In the genomic region with DNA sequence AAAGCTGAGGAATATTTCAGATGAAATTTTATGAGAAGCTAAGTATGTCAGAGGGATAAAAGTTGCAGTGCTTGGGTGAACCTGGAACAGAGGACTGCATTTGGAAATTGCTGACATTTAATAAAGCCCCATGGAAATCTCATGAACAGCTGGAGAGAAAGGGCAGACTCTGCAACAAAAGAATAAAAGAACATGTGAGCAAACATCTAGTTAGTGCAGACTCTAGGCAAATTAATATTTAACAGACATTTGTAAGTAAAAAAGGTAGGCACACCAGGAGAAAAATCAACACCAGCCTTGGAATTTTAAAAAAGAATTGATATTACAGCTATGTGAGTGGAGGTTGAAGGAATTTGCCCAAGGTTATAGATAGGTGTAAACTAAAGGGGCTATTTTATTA, we compare ENCODE assay signal across 21 cellular contexts.
"Had no signal": no experiment of that assay in that cellular context is flagged by ENCODE, and none has a peak within 500 bp of the region (broad histone marks: within the 10 kb centered on the region; RNA-seq: fewer than 3 reads in every experiment).

No MANE protein-coding gene starts in this region.

- H3K4me3 Mint-ChIP-seq: immature natural killer cell; naive thymus-derived CD4-positive, alpha-beta T cell; stimulated activated effector memory CD8-positive, alpha-beta T cell treated with anti-CD3 and anti-CD28 coated beads, Interleukin-12 subunit alpha, Interleukin-12 subunit beta, amount 100 ng/mL, for 72 hours had no signal

- H3K36me3 ChIP-seq: breast epithelium, upper lobe of right lung had no signal

- H3K27ac Mint-ChIP-seq: immature natural killer cell; naive thymus-derived CD4-positive, alpha-beta T cell; stimulated activated effector memory CD8-positive, alpha-beta T cell treated with anti-CD3 and anti-CD28 coated beads, Interleukin-12 subunit alpha, Interleukin-12 subunit beta, amount 100 ng/mL, for 72 hours had no signal

- H3K27ac ChIP-seq: breast epithelium, esophagus muscularis mucosa, heart right ventricle, upper lobe of right lung had no signal

- H3K9me3 Mint-ChIP-seq: stimulated activated effector memory CD8-positive, alpha-beta T cell treated with anti-CD3 and anti-CD28 coated beads, Interleukin-12 subunit alpha, Interleukin-12 subunit beta, amount 100 ng/mL, for 72 hours had no signal

- DNase-seq: activated CD4-positive, alpha-beta T cell treated with anti-CD3 and anti-CD28 coated beads, Interleukin-2, amount 50 U/mL, for 1 hour; activated CD4-positive, CD25-positive, alpha-beta regulatory T cell treated with anti-CD3 and anti-CD28 coated beads, Interleukin-2, amount 50 U/mL, for 72 hours; activated CD8-positive, alpha-beta memory T cell treated with anti-CD3 and anti-CD28 coated beads, Interleukin-2, amount 50 U/mL, for 48 hours; activated effector memory CD4-positive, alpha-beta T cell treated with anti-CD3 and anti-CD28 coated beads, Interleukin-2, amount 50 U/mL, for 16 hours; activated naive CD4-positive, alpha-beta T cell treated with anti-CD3 and anti-CD28 coated beads, Interleukin-2, amount 50 U/mL, for 16 hours; activated T-cell treated with anti-CD3 and anti-CD28 coated beads, Interleukin-2, amount 50 U/mL, for 48 hours; cerebellar nuclear complex; effector CD8-positive, alpha-beta T cell; heart right ventricle; immature natural killer cell; kidney glomerular epithelial cell; mesenchymal stem cell; mucosa of descending colon; naive thymus-derived CD4-positive, alpha-beta T cell; stimulated activated CD4-positive, alpha-beta T cell treated with anti-CD3 and anti-CD28 coated beads, Interleukin-4, amount 100 ng/mL, for 24 hours; upper lobe of right lung had no signal

- FAIRE-seq: endothelial cell of umbilical vein had no signal

- H3K27me3 Mint-ChIP-seq: naive thymus-derived CD4-positive, alpha-beta T cell had no signal

- H3K4me1 Mint-ChIP-seq: immature natural killer cell; naive thymus-derived CD4-positive, alpha-beta T cell; stimulated activated effector memory CD8-positive, alpha-beta T cell treated with anti-CD3 and anti-CD28 coated beads, Interleukin-12 subunit alpha, Interleukin-12 subunit beta, amount 100 ng/mL, for 72 hours had no signal

- H3K4me1 ChIP-seq: breast epithelium, esophagus muscularis mucosa, upper lobe of right lung had no signal

- H3K27me3 ChIP-seq: breast epithelium, esophagus muscularis mucosa, heart right ventricle, upper lobe of right lung had no signal

- H3K4me3 ChIP-seq: breast epithelium, esophagus muscularis mucosa, heart right ventricle, mucosa of descending colon, upper lobe of right lung had no signal

- H3K9me3 ChIP-seq: breast epithelium, esophagus muscularis mucosa, mucosa of descending colon, upper lobe of right lung had no signal

- ATAC-seq: heart right ventricle; mucosa of descending colon; naive thymus-derived CD4-positive, alpha-beta T cell; sciatic nerve; stimulated activated effector memory CD8-positive, alpha-beta T cell treated with anti-CD3 and anti-CD28 coated beads, Interleukin-12 subunit alpha, Interleukin-12 subunit beta, amount 100 ng/mL, for 72 hours; upper lobe of right lung had no signal
